ENCODE assay signal across 17 cellular contexts in the genomic region with DNA sequence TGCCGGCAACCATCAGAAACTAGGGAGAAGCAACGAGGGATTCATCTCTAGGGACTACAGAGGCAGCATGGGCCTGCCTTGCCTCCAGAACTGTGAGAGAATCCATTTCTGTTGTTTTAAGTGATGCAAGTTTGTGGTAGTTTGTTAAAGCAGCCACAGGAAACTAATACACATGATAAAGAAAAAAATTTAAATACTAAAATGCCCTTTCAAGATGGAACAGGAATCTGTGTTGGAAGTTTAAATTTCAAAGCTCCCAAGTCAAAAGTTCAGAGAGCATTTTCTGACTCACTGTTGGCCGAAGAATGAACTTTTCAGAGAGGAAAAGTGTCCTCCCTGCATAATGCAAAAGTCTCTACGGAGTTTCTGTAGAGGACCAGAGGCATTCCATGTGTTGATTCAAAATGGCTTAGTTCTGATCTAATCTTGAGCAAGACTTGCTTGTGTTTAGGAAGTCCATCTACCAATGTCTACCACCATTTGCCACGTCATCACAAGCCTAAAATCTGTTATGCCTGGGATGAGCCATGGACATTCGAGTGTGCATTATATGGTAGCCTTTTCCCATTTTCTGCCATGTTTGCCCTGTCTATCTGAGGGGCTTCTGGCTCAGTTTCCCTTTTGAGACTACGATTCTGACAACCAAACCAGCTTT. TPM values are rescaled to one million over a fixed set of nuclear protein-coding genes. Genes with fewer than 3 reads are reported as not detected.
DNase-seq lines count a peak whose midpoint lies in the region; ATAC-seq and TF ChIP-seq lines count a peak whose summit lies in the region.
"Had no signal": no experiment of that assay in that cellular context is flagged by ENCODE, and none has a peak within 500 bp of the region (broad histone marks: within the 10 kb centered on the region; RNA-seq: fewer than 3 reads in every experiment).

No MANE protein-coding gene starts in this region.

- no peaks in the 10 kb centered on the region for H3F3A ChIP-seq in GM23338 (replicated peaks; ENCODE audit: low read depth)

- peaks cover 79% of the 10 kb centered on the region for H3K27me3 Mint-ChIP-seq in GM23338 (ENCODE audit: insufficient read depth, low read depth, poor library complexity)
- H3K27me3 Mint-ChIP-seq in activated naive CD4-positive, alpha-beta T cell treated with anti-CD3 and anti-CD28 coated beads, Interleukin-2, amount 10 ng/mL, durations not matched to agents 7 days and 5 days, result peaks cover 2% of the 10 kb centered on the region

- H3K4me1 ChIP-seq in GM23338 (ENCODE audit: insufficient read depth) (peaks cover 9% of the 10 kb centered on the region; the same call in 1 of the 2 replicates), osteoblast (ENCODE audit: insufficient read depth, low read length) (peaks cover 34% of the 10 kb centered on the region), BE2C (no peaks in the 10 kb centered on the region), colonic mucosa (no peaks in the 10 kb centered on the region)

- no peaks in the 10 kb centered on the region for H3K9me2 ChIP-seq in GM23338 (ENCODE audit: insufficient read depth)

- peak; percentile 98 for ATAC-seq in GM23338

- H2AFZ ChIP-seq in GM23338 (no peak overlapping the region), osteoblast (ENCODE audit: low read length) (peak overlapping the region; percentile 58)

- no peak overlapping the region for H3K4me3 ChIP-seq in GM23338
- H3K4me3 ChIP-seq in osteoblast (ENCODE audit: insufficient read depth, low read length), result peak overlapping the region; percentile 8
- no peak overlapping the region for H3K4me3 ChIP-seq in BE2C (ENCODE audit: low read depth, low read length)
- no peak overlapping the region for H3K4me3 ChIP-seq in colonic mucosa
- H3K4me3 ChIP-seq: prostate gland, stomach had no signal

- H3K36me3 Mint-ChIP-seq in GM23338 (ENCODE audit: low read depth), result no peaks in the 10 kb centered on the region
- H3K36me3 Mint-ChIP-seq in activated naive CD4-positive, alpha-beta T cell treated with anti-CD3 and anti-CD28 coated beads, Interleukin-2, amount 10 ng/mL, durations not matched to agents 7 days and 5 days, result no peaks in the 10 kb centered on the region
- H3K36me3 Mint-ChIP-seq: naive B cell had no signal

- H4K20me1 ChIP-seq in GM23338 (replicated peaks; ENCODE audit: insufficient read depth) (peaks cover 8% of the 10 kb centered on the region), osteoblast (ENCODE audit: insufficient read depth, low read length) (no peaks in the 10 kb centered on the region)

- peaks cover 95% of the 10 kb centered on the region for H3K27me3 ChIP-seq in GM23338 (ENCODE audit: insufficient read depth)
- no peaks in the 10 kb centered on the region for H3K27me3 ChIP-seq in osteoblast (ENCODE audit: insufficient read depth, low read length)
- H3K27me3 ChIP-seq in BE2C, result no peaks in the 10 kb centered on the region
- no peaks in the 10 kb centered on the region for H3K27me3 ChIP-seq in colonic mucosa
- H3K27me3 ChIP-seq: stomach had no signal

- H3K4me3 Mint-ChIP-seq in GM23338, result no peak overlapping the region
- H3K4me3 Mint-ChIP-seq in activated naive CD4-positive, alpha-beta T cell treated with anti-CD3 and anti-CD28 coated beads, Interleukin-2, amount 10 ng/mL, durations not matched to agents 7 days and 5 days, result no peak overlapping the region
- H3K4me3 Mint-ChIP-seq: naive B cell had no signal

- DNase-seq in GM23338 (ENCODE audit: low spot score) (peak; percentile 79), RPMI7951 (ENCODE audit: low read depth) (peak; percentile 62), epithelial cell of prostate (ENCODE audit: low read depth, low spot score) (no peak), osteoblast (ENCODE audit: insufficient read length, low spot score, missing footprints) (peak; percentile 51), BE2C (no peak), colonic mucosa (no peak), Kasumi-1 (lab: John Stamatoyannopoulos, UW) (no peak)
- no peak for DNase-seq in activated naive CD4-positive, alpha-beta T cell treated with anti-CD3 and anti-CD28 coated beads, Interleukin-2, amount 10 ng/mL, durations not matched to agents 7 days and 5 days
- DNase-seq: activated CD4-positive, alpha-beta T cell treated with anti-CD3 and anti-CD28 coated beads, Interleukin-2, amount 50 U/mL, for 48 hours; AML-193; GF-D8; KG1; naive B cell; NK-92 treated with Interleukin-12 subunit alpha and Interleukin-12 subunit beta, amount 100 ng/mL, for 24 hours; stomach; T-helper 9 cell had no signal

- H3K27ac Mint-ChIP-seq in GM23338, result no peak overlapping the region
- H3K27ac Mint-ChIP-seq in activated naive CD4-positive, alpha-beta T cell treated with anti-CD3 and anti-CD28 coated beads, Interleukin-2, amount 10 ng/mL, durations not matched to agents 7 days and 5 days, result no peak overlapping the region

- TF ChIP-seq CTCF in GM23338 (conservative IDR thresholded peaks at IDR 0.05; ENCODE audit: low read depth in 2 of 2), result no peak
- TF ChIP-seq CTCF in osteoblast (IDR thresholded peaks at IDR 0.05; ENCODE audit: extremely low read depth, low read depth, low read length), result no peak
- no peak for TF ChIP-seq CTCF in BE2C (IDR thresholded peaks at IDR 0.05; ENCODE audit: low read depth, low read length)
- no peak for TF ChIP-seq CTCF in colonic mucosa (IDR thresholded peaks at IDR 0.05)

- H3K4me1 Mint-ChIP-seq in GM23338, result peaks cover 11% of the 10 kb centered on the region
- H3K4me1 Mint-ChIP-seq in activated naive CD4-positive, alpha-beta T cell treated with anti-CD3 and anti-CD28 coated beads, Interleukin-2, amount 10 ng/mL, durations not matched to agents 7 days and 5 days, result no peaks in the 10 kb centered on the region

- H3K27ac ChIP-seq in GM23338 (ENCODE audit: low read depth) (no peak overlapping the region), epithelial cell of prostate (peak overlapping the region; percentile 67), osteoblast (ENCODE audit: low read depth, low read length) (peak overlapping the region; percentile 94), colonic mucosa (no peak overlapping the region)
- H3K27ac ChIP-seq: prostate gland had no signal

- no peaks in the 10 kb centered on the region for H3K9me3 ChIP-seq in osteoblast (ENCODE audit: low read depth, low read length)
- no peaks in the 10 kb centered on the region for H3K9me3 ChIP-seq in BE2C
- no peaks in the 10 kb centered on the region for H3K9me3 ChIP-seq in colonic mucosa
- H3K9me3 ChIP-seq: prostate gland, stomach had no signal

- H3K9me3 Mint-ChIP-seq in GM23338, result no peaks in the 10 kb centered on the region; the same call in 2 of the 3 replicates
- no peaks in the 10 kb centered on the region for H3K9me3 Mint-ChIP-seq in activated naive CD4-positive, alpha-beta T cell treated with anti-CD3 and anti-CD28 coated beads, Interleukin-2, amount 10 ng/mL, durations not matched to agents 7 days and 5 days

- H3K9ac ChIP-seq in colonic mucosa (ENCODE audit: low read depth in 2 of 2, low read length in 2 of 2), result no peak overlapping the region

- no peaks in the 10 kb centered on the region for H3K79me2 ChIP-seq in GM23338 (replicated peaks; ENCODE audit: insufficient read depth)
- no peaks in the 10 kb centered on the region for H3K79me2 ChIP-seq in osteoblast (ENCODE audit: insufficient read depth, low read length)

- no peaks in the 10 kb centered on the region for H3K36me3 ChIP-seq in GM23338 (ENCODE audit: insufficient read depth)
- no peaks in the 10 kb centered on the region for H3K36me3 ChIP-seq in osteoblast (ENCODE audit: insufficient read depth, low read length)
- H3K36me3 ChIP-seq in BE2C, result no peaks in the 10 kb centered on the region
- no peaks in the 10 kb centered on the region for H3K36me3 ChIP-seq in colonic mucosa
- H3K36me3 ChIP-seq: prostate gland, stomach had no signal

- intact Hi-C loops in colonic mucosa (cut with DNase I), result no loop called here

- no peak overlapping the region for H3K4me2 ChIP-seq in GM23338
- H3K4me2 ChIP-seq in osteoblast (ENCODE audit: insufficient read depth, low read length), result peak overlapping the region; percentile 61

- CTCF ChIA-PET in activated naive CD4-positive, alpha-beta T cell treated with anti-CD3 and anti-CD28 coated beads, Interleukin-2, amount 10 ng/mL, durations not matched to agents 7 days and 5 days (lab: Charles Lee), result no interaction called here

TF ChIP-seq in GM23338, 12 proteins besides CTCF, POLR2A, EP300 and RAD21 (continues in another document):
- TF ChIP-seq, protein P1, sequence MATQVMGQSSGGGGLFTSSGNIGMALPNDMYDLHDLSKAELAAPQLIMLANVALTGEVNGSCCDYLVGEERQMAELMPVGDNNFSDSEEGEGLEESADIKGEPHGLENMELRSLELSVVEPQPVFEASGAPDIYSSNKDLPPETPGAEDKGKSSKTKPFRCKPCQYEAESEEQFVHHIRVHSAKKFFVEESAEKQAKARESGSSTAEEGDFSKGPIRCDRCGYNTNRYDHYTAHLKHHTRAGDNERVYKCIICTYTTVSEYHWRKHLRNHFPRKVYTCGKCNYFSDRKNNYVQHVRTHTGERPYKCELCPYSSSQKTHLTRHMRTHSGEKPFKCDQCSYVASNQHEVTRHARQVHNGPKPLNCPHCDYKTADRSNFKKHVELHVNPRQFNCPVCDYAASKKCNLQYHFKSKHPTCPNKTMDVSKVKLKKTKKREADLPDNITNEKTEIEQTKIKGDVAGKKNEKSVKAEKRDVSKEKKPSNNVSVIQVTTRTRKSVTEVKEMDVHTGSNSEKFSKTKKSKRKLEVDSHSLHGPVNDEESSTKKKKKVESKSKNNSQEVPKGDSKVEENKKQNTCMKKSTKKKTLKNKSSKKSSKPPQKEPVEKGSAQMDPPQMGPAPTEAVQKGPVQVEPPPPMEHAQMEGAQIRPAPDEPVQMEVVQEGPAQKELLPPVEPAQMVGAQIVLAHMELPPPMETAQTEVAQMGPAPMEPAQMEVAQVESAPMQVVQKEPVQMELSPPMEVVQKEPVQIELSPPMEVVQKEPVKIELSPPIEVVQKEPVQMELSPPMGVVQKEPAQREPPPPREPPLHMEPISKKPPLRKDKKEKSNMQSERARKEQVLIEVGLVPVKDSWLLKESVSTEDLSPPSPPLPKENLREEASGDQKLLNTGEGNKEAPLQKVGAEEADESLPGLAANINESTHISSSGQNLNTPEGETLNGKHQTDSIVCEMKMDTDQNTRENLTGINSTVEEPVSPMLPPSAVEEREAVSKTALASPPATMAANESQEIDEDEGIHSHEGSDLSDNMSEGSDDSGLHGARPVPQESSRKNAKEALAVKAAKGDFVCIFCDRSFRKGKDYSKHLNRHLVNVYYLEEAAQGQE (IDR thresholded peaks at IDR 0.05; ENCODE audit: unreplicated experiment), result no peak
- TF ChIP-seq CREB1 (CRISPR knock-in tag; IDR thresholded peaks at IDR 0.05; ENCODE audit: low read depth) (0 out of 2 replicates have a peak, but pooled peaks have one; percentile 37), NANOG (IDR thresholded peaks at IDR 0.05; ENCODE audit: borderline replicate concordance) (peak; percentile 79)

RNA-seq across cellular contexts. Expression of a gene that starts 22.4 kb away (rescaled TPM):
- 5.0 and 6.9 TPM in 2 replicates for total RNA-seq in GM23338 (2014; rRNA removed; shearing (Covaris generic))
- 4.2 and 4.6 TPM in 2 replicates for polyA plus RNA-seq in GM23338 (2016; fragmentation: Nextera tagmentation; extraction: Ambion mirVana)
- total RNA-seq in RPMI7951 (2014; rRNA removed; shearing (Covaris generic)), result 10.7 and 13.6 TPM in 2 replicates
- total RNA-seq in osteoblast (13.3 and 17.0 TPM in 2 replicates), colonic mucosa (1 to 10 TPM; 2.5 to 8.6 TPM)
- polyA plus RNA-seq in BE2C (2012; ENCODE audit: insufficient read depth, insufficient read length, low read depth), result 0.22 TPM

Comparison
In these comparisons a context has a peak if more than half of its experiments do, and no peak if none do; other contexts are left out.
1. DNase-seq: peak in GM23338 (single experiment), RPMI7951 (single experiment) and osteoblast (single experiment); none in epithelial cell of prostate (single experiment), BE2C (single experiment), colonic mucosa (single experiment), Kasumi-1 (0 of 2) and activated naive CD4-positive, alpha-beta T cell treated with anti-CD3 and anti-CD28 coated beads, Interleukin-2, amount 10 ng/mL, durations not matched to agents 7 days and 5 days (single experiment).
2. H3K27ac ChIP-seq: peak in epithelial cell of prostate (single experiment) and osteoblast (single experiment); none in GM23338 (single experiment) and colonic mucosa (single experiment).